Comparison of ENCODE assay signal across 24 cellular contexts in the genomic region with DNA sequence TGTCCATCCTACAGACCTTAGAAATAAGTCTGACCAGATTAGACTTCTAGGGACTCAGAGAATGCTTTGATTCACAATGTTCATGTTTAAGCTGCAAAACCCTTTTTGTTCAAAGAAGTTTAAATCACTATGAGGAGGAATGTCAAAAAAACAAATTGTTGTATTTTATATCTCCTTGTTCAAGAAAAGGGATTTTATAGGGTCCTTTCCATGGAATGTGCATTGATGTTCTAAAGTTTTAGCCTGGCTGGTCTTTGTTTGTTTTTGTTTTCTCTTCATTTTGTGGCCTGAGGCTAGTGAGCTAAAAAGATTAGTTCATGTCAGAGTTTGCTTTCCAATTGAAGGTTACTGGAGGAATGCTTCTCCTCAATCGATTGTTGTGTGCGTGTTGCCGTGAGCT.
"Had no signal": no experiment of that assay in that cellular context is flagged by ENCODE, and none has a peak within 500 bp of the region (broad histone marks: within the 10 kb centered on the region; RNA-seq: fewer than 3 reads in every experiment).

No MANE protein-coding gene starts in this region.

- H3K27ac ChIP-seq: HL-60, KMS-11, SJSA1, SK-N-MC had no signal

- H3K27me3 ChIP-seq: MG63, SJSA1 had no signal

- ATAC-seq: K562 had no signal

- H3K4me3 ChIP-seq: K562, MG63, SJSA1, SK-N-MC had no signal

- DNase-seq: MG63, NCI-H1092, NCI-H1105 treated with DMSO at 0.1 percent for 48 hours, NCI-H1417 treated with DMSO at 0.1 percent for 48 hours, NCI-H146, NCI-H1694 treated with DMSO at 0.1 percent for 48 hours, NCI-H1930, NCI-H2081 treated with DMSO at 0.1 percent for 48 hours, NCI-H2171, NCI-H226, NCI-H446, NCI-H510A, NCI-H524 treated with DMSO at 0.1 percent for 48 hours, NCI-H69, NCI-H774, Right ventricle myocardium superior, RPMI8226, SIG-M5 had no signal

- H3K4me2 ChIP-seq: KMS-11 had no signal

- H3K27me3 Mint-ChIP-seq: IgD-negative memory B cell had no signal

- H3K4me1 ChIP-seq: SJSA1 had no signal

- H3K9me3 ChIP-seq: MG63, SJSA1 had no signal

- H3K9ac ChIP-seq: KMS-11 had no signal

- H3K36me3 ChIP-seq: MG63, SJSA1 had no signal
